ENCODE assay signal across 24 cellular contexts in the genomic region with DNA sequence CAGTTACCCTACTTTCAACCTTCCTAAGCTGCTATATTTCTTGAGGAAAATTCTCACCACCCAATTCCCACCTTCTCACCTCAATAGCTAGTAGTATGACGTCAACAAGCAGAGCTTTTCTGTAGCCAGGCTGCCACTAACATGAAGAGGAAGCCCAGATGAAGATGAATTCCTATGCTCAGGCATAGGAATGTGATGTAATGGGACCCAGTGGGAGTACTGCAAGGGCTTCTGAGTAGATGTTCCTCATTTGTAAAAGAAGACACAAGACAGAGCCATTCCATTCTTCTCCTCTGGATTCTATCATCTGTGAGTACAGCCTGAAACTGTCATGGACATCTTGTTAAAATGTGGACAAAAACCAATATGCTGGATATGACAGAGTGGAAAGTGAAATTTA.
DNase-seq lines count a peak whose midpoint lies in the region; ATAC-seq and TF ChIP-seq lines count a peak whose summit lies in the region.
"Had no signal": no experiment of that assay in that cellular context is flagged by ENCODE, and none has a peak within 500 bp of the region (broad histone marks: within the 10 kb centered on the region; RNA-seq: fewer than 3 reads in every experiment).

No MANE protein-coding gene starts in this region.

- H3K27ac ChIP-seq in rectal smooth muscle tissue (ENCODE audit: low read depth, low read length) (peak overlapping the region; percentile 48), colonic mucosa (no peak overlapping the region)
- H3K27ac ChIP-seq: breast epithelium, RWPE1, suprapubic skin had no signal

- no peak for TF ChIP-seq CTCF in natural killer cell (IDR thresholded peaks at IDR 0.05)
- no peak for TF ChIP-seq CTCF in colonic mucosa (IDR thresholded peaks at IDR 0.05)

- intact Hi-C loops in natural killer cell (cut with micrococcal nuclease) (no loop called here), colonic mucosa (cut with DNase I) (no loop called here)

- H3K36me3 Mint-ChIP-seq in natural killer cell (no peaks in the 10 kb centered on the region), immature natural killer cell (peaks cover 0 to 7% (median 0%) of the 10 kb centered on the region in 3 donors)
- H3K36me3 Mint-ChIP-seq in natural killer cell treated with Interleukin-12 subunit alpha and Interleukin-12 subunit beta and Interleukin-15 and Interleukin-18, amount 100 ng/mL, for 72 hours, result no peaks in the 10 kb centered on the region
- no peaks in the 10 kb centered on the region for H3K36me3 Mint-ChIP-seq in activated naive CD8-positive, alpha-beta T cell treated with anti-CD3 and anti-CD28 coated beads, Interleukin-2, amount 50 U/mL, for 24 hours (ENCODE audit: low read depth)

- no peaks in the 10 kb centered on the region for H3K9me3 ChIP-seq in colonic mucosa
- H3K9me3 ChIP-seq: breast epithelium, psoas muscle, SK-N-SH, suprapubic skin had no signal

- no peak for DNase-seq in natural killer cell
- DNase-seq in natural killer cell treated with Interleukin-12 subunit alpha and Interleukin-12 subunit beta and Interleukin-15 and Interleukin-18, amount 100 ng/mL, for 72 hours (ENCODE audit: low spot score), result no peak
- DNase-seq in immature natural killer cell, result no peak
- DNase-seq in colonic mucosa, result no peak
- DNase-seq in activated naive CD8-positive, alpha-beta T cell treated with anti-CD3 and anti-CD28 coated beads, Interleukin-2, amount 50 U/mL, for 24 hours, result no peak
- no peak for DNase-seq in stimulated activated CD4-positive, alpha-beta T cell treated with anti-CD3 and anti-CD28 coated beads, Interleukin-1b, Interleukin-23, amount 100 ng/mL, for 48 hours
- DNase-seq: activated CD4-positive, alpha-beta T cell treated with anti-CD3 and anti-CD28 coated beads for 1 hour; activated CD8-positive, alpha-beta memory T cell treated with anti-CD3 and anti-CD28 coated beads, Interleukin-2, amount 50 U/mL, for 48 hours; activated naive CD4-positive, alpha-beta T cell treated with anti-CD3 and anti-CD28 coated beads, Interleukin-2, amount 50 U/mL, for 16 hours; AML-193; amygdala; EL; NCI-H1048; NCI-H446 treated with DMSO at 0.1 percent for 48 hours; psoas muscle; SK-N-SH; stimulated activated naive CD4-positive, alpha-beta T cell treated with Interleukin-2 at 50 U/mL for 16 hours had no signal

- no peak for ATAC-seq in natural killer cell
- ATAC-seq in natural killer cell treated with Interleukin-12 subunit alpha and Interleukin-12 subunit beta and Interleukin-15 and Interleukin-18, amount 100 ng/mL, for 72 hours, result no peak
- ATAC-seq in activated naive CD8-positive, alpha-beta T cell treated with anti-CD3 and anti-CD28 coated beads, Interleukin-2, amount 50 U/mL, for 24 hours, result no peak

- H3K9ac ChIP-seq in rectal smooth muscle tissue (ENCODE audit: low read length), result no peak overlapping the region
- H3K9ac ChIP-seq in colonic mucosa (ENCODE audit: low read depth in 2 of 2, low read length in 2 of 2), result no peak overlapping the region
- H3K9ac ChIP-seq: SK-N-SH had no signal

- no peak overlapping the region for H3K4me3 ChIP-seq in rectal smooth muscle tissue (ENCODE audit: low read length)
- H3K4me3 ChIP-seq in colonic mucosa, result no peak overlapping the region
- H3K4me3 ChIP-seq: breast epithelium, psoas muscle, skin epidermis, suprapubic skin had no signal

- H3K27me3 ChIP-seq in rectal smooth muscle tissue (ENCODE audit: control insufficient read depth, insufficient read depth, low read length), result no peaks in the 10 kb centered on the region
- H3K27me3 ChIP-seq in colonic mucosa, result no peaks in the 10 kb centered on the region
- H3K27me3 ChIP-seq: breast epithelium, suprapubic skin had no signal

- H3K4me3 Mint-ChIP-seq in natural killer cell (no peak overlapping the region), immature natural killer cell (peak overlapping the region in 1 of 5 donors; percentile 46)
- no peak overlapping the region for H3K4me3 Mint-ChIP-seq in natural killer cell treated with Interleukin-12 subunit alpha and Interleukin-12 subunit beta and Interleukin-15 and Interleukin-18, amount 100 ng/mL, for 72 hours
- no peak overlapping the region for H3K4me3 Mint-ChIP-seq in activated naive CD8-positive, alpha-beta T cell treated with anti-CD3 and anti-CD28 coated beads, Interleukin-2, amount 50 U/mL, for 24 hours
- H3K4me3 Mint-ChIP-seq: activated CD8-positive, alpha-beta T cell treated with anti-CD3 and anti-CD28 coated beads for 36 hours; T-helper 1 cell treated with Interleukin-12 subunit alpha and Interleukin-12 subunit beta and Interleukin-4 antibody, amounts not matched to agents 30 μg/mL and 1 μg/mL, for 36 hours had no signal

- H3K27me3 Mint-ChIP-seq in natural killer cell (ENCODE audit: low read depth in 2 of 2), result peaks cover 7 to 9% of the 10 kb centered on the region in 2 donors
- no peaks in the 10 kb centered on the region for H3K27me3 Mint-ChIP-seq in natural killer cell treated with Interleukin-12 subunit alpha and Interleukin-12 subunit beta and Interleukin-15 and Interleukin-18, amount 100 ng/mL, for 72 hours
- peaks cover 0 to 3% (median 2%) of the 10 kb centered on the region in 3 donors for H3K27me3 Mint-ChIP-seq in immature natural killer cell (ENCODE audit: low read depth in 3 of 3)
- H3K27me3 Mint-ChIP-seq in activated naive CD8-positive, alpha-beta T cell treated with anti-CD3 and anti-CD28 coated beads, Interleukin-2, amount 50 U/mL, for 24 hours, result peaks cover 2% of the 10 kb centered on the region

- H3K27ac Mint-ChIP-seq in natural killer cell (peak overlapping the region; percentile 59 to 74), immature natural killer cell (peak overlapping the region in 4 of 6 donors; percentile 77 to 87 (median 84))
- H3K27ac Mint-ChIP-seq in natural killer cell treated with Interleukin-12 subunit alpha and Interleukin-12 subunit beta and Interleukin-15 and Interleukin-18, amount 100 ng/mL, for 72 hours, result no peak overlapping the region
- no peak overlapping the region for H3K27ac Mint-ChIP-seq in activated naive CD8-positive, alpha-beta T cell treated with anti-CD3 and anti-CD28 coated beads, Interleukin-2, amount 50 U/mL, for 24 hours
- H3K27ac Mint-ChIP-seq: activated CD8-positive, alpha-beta T cell treated with anti-CD3 and anti-CD28 coated beads for 36 hours; T-helper 1 cell treated with Interleukin-12 subunit alpha and Interleukin-12 subunit beta and Interleukin-4 antibody, amounts not matched to agents 30 μg/mL and 1 μg/mL, for 36 hours had no signal

- H3K9me3 Mint-ChIP-seq in natural killer cell (no peaks in the 10 kb centered on the region), immature natural killer cell (peaks cover 0 to 2% (median 0%) of the 10 kb centered on the region in 6 donors)
- H3K9me3 Mint-ChIP-seq in natural killer cell treated with Interleukin-12 subunit alpha and Interleukin-12 subunit beta and Interleukin-15 and Interleukin-18, amount 100 ng/mL, for 72 hours, result no peaks in the 10 kb centered on the region
- no peaks in the 10 kb centered on the region for H3K9me3 Mint-ChIP-seq in activated naive CD8-positive, alpha-beta T cell treated with anti-CD3 and anti-CD28 coated beads, Interleukin-2, amount 50 U/mL, for 24 hours
- H3K9me3 Mint-ChIP-seq: activated CD8-positive, alpha-beta T cell treated with anti-CD3 and anti-CD28 coated beads for 36 hours had no signal

- H3K4me1 Mint-ChIP-seq in natural killer cell (peaks cover 31 to 40% of the 10 kb centered on the region in 2 donors), immature natural killer cell (peaks cover 23 to 45% of the 10 kb centered on the region in 2 donors)
- H3K4me1 Mint-ChIP-seq in natural killer cell treated with Interleukin-12 subunit alpha and Interleukin-12 subunit beta and Interleukin-15 and Interleukin-18, amount 100 ng/mL, for 72 hours (ENCODE audit: low read depth in 2 of 2), result peaks cover 26 to 31% of the 10 kb centered on the region in 2 donors
- peaks cover 13% of the 10 kb centered on the region for H3K4me1 Mint-ChIP-seq in activated naive CD8-positive, alpha-beta T cell treated with anti-CD3 and anti-CD28 coated beads, Interleukin-2, amount 50 U/mL, for 24 hours

- H3K4me1 ChIP-seq in rectal smooth muscle tissue (ENCODE audit: control insufficient read depth, insufficient read depth, low read length) (peaks cover 9% of the 10 kb centered on the region), colonic mucosa (no peaks in the 10 kb centered on the region)
- H3K4me1 ChIP-seq: breast epithelium, suprapubic skin had no signal

- H3K36me3 ChIP-seq in rectal smooth muscle tissue (ENCODE audit: control insufficient read depth, insufficient read depth, low read length) (no peaks in the 10 kb centered on the region), colonic mucosa (no peaks in the 10 kb centered on the region)
- H3K36me3 ChIP-seq: breast epithelium, suprapubic skin had no signal

Comparison
In these comparisons a context has a peak if more than half of its experiments do, and no peak if none do; other contexts are left out.
1. H3K27ac Mint-ChIP-seq: peak in natural killer cell (2 of 2) and immature natural killer cell (4 of 6); none in natural killer cell treated with Interleukin-12 subunit alpha and Interleukin-12 subunit beta and Interleukin-15 and Interleukin-18, amount 100 ng/mL, for 72 hours (0 of 2) and activated naive CD8-positive, alpha-beta T cell treated with anti-CD3 and anti-CD28 coated beads, Interleukin-2, amount 50 U/mL, for 24 hours (single experiment).